ENCODE assay signal across 43 cellular contexts in the genomic region with DNA sequence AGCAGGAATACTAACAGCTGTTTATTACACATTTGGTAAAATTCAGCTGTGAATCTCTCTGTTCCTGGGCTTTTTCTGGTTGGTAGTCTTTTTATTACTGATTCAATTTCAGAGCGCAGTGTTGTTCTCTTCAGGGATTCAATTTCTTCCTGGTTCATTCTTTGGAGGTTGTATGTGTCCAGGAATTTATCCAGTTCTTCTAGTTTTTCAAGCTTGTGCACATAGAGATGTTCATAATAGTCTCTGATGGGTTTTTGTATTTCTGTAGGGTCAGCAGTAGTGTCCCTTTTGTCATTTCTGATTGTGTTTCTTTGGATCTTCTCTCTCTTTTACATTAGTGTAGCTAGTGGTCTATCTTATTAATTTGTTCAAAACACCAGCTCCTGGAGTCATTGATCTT. TPM values are rescaled to one million over a fixed set of nuclear protein-coding genes. Genes with fewer than 3 reads are reported as not detected.
"Had no signal": no experiment of that assay in that cellular context is flagged by ENCODE, and none has a peak within 500 bp of the region (broad histone marks: within the 10 kb centered on the region; RNA-seq: fewer than 3 reads in every experiment).

No MANE protein-coding gene starts in this region.

- FAIRE-seq: astrocyte, bronchial epithelial cell had no signal

- H3K27ac ChIP-seq: adrenal gland, ascending aorta, body of pancreas, brain microvascular endothelial cell, breast epithelium, cardiac muscle cell had no signal

- H3K36me3 Mint-ChIP-seq: activated naive CD4-positive, alpha-beta T cell treated with anti-CD3 and anti-CD28 coated beads, Interleukin-2, amount 10 ng/mL, durations not matched to agents 7 days and 5 days; activated naive CD4-positive, alpha-beta T cell treated with anti-CD3 and anti-CD28 coated beads, Interleukin-2, amount 50 U/mL, for 24 hours; activated naive CD8-positive, alpha-beta T cell; activated naive CD8-positive, alpha-beta T cell treated with anti-CD3 and anti-CD28 coated beads for 36 hours; activated naive CD8-positive, alpha-beta T cell treated with anti-CD3 and anti-CD28 coated beads, Interleukin-2, amount 10 ng/mL, durations not matched to agents 7 days and 5 days; brain had no signal

- ATAC-seq: activated naive CD4-positive, alpha-beta T cell treated with anti-CD3 and anti-CD28 coated beads, Interleukin-2, amount 50 U/mL, for 72 hours; activated naive CD8-positive, alpha-beta T cell treated with anti-CD3 and anti-CD28 coated beads, Interleukin-2, amount 50 U/mL, for 24 hours; activated T-cell treated with anti-CD3 and anti-CD28 coated beads, Interleukin-2, amount 50 U/mL, for 4 hours; activated T-cell treated with anti-CD3 and anti-CD28 coated beads, Interleukin-2, amount 50 U/mL, for 72 hours; activated T-helper 17 cell treated with anti-CD3 and anti-CD28 coated beads, Interleukin-2, amount 50 U/mL, for 72 hours; body of pancreas had no signal

- H3K27me3 ChIP-seq: adrenal gland, ascending aorta, body of pancreas, brain microvascular endothelial cell, breast epithelium, cardiac muscle cell had no signal

- H3K4me3 ChIP-seq: adrenal gland, ascending aorta, body of pancreas, breast epithelium, cardiac muscle cell had no signal

- H3K4me1 ChIP-seq: adrenal gland, ascending aorta, body of pancreas, breast epithelium had no signal

- H3K9me3 ChIP-seq: adrenal gland, ascending aorta, body of pancreas, breast epithelium had no signal

- H3K9me3 Mint-ChIP-seq: activated naive CD4-positive, alpha-beta T cell treated with anti-CD3 and anti-CD28 coated beads for 36 hours; activated naive CD4-positive, alpha-beta T cell treated with anti-CD3 and anti-CD28 coated beads, Interleukin-2, amount 10 ng/mL, durations not matched to agents 7 days and 5 days; activated naive CD4-positive, alpha-beta T cell treated with anti-CD3 and anti-CD28 coated beads, Interleukin-2, amount 50 U/mL, for 24 hours; activated naive CD8-positive, alpha-beta T cell treated with anti-CD3 and anti-CD28 coated beads for 36 hours; activated naive CD8-positive, alpha-beta T cell treated with anti-CD3 and anti-CD28 coated beads, Interleukin-2, amount 10 ng/mL, durations not matched to agents 7 days and 5 days; activated naive CD8-positive, alpha-beta T cell treated with anti-CD3 and anti-CD28 coated beads, Interleukin-2, amount 50 U/mL, for 24 hours; activated T-cell treated with anti-CD3 and anti-CD28 coated beads, Interleukin-2, amount 50 U/mL, for 24 hours; activated T-cell treated with anti-CD3 and anti-CD28 coated beads, Interleukin-2, amount 50 U/mL, for 4 hours; activated T-helper 1 cell treated with anti-CD3 and anti-CD28 coated beads, Interleukin-12 subunit alpha, Interleukin-12 subunit beta, Interleukin-2, Interleukin-4 antibody, amounts not matched to agents 30 ng/mL and 10 ng/mL and 1 ng/mL, durations not matched to agents 14 hours and 24 hours and 36 hours; activated T-helper 17 cell treated with anti-CD3 and anti-CD28 coated beads, Interleukin-2, amount 50 U/mL, for 72 hours; activated T-helper 2 cell treated with anti-CD3 and anti-CD28 coated beads, Interferon-gamma antibody, Interleukin-2, Interleukin-4, amounts not matched to agents 10 μg/mL and 5 μg/mL and 100 μg/mL, durations not matched to agents 14 hours and 24 hours and 36 hours; central memory CD8-positive, alpha-beta T cell had no signal

- H3K4me3 Mint-ChIP-seq: activated naive CD4-positive, alpha-beta T cell treated with anti-CD3 and anti-CD28 coated beads for 36 hours; activated naive CD4-positive, alpha-beta T cell treated with anti-CD3 and anti-CD28 coated beads, Interleukin-2, amount 10 ng/mL, durations not matched to agents 7 days and 5 days; activated naive CD4-positive, alpha-beta T cell treated with anti-CD3 and anti-CD28 coated beads, Interleukin-2, amount 50 U/mL, for 24 hours; activated naive CD8-positive, alpha-beta T cell; activated naive CD8-positive, alpha-beta T cell treated with anti-CD3 and anti-CD28 coated beads for 36 hours; activated naive CD8-positive, alpha-beta T cell treated with anti-CD3 and anti-CD28 coated beads, Interleukin-2, amount 10 ng/mL, durations not matched to agents 7 days and 5 days; activated naive CD8-positive, alpha-beta T cell treated with anti-CD3 and anti-CD28 coated beads, Interleukin-2, amount 50 U/mL, for 24 hours; activated T-cell treated with anti-CD3 and anti-CD28 coated beads, Interleukin-2, amount 50 U/mL, for 24 hours; activated T-cell treated with anti-CD3 and anti-CD28 coated beads, Interleukin-2, amount 50 U/mL, for 4 hours; activated T-cell treated with anti-CD3 and anti-CD28 coated beads, Interleukin-2, amount 50 U/mL, for 72 hours; activated T-helper 1 cell treated with anti-CD3 and anti-CD28 coated beads, Interleukin-12 subunit alpha, Interleukin-12 subunit beta, Interleukin-2, Interleukin-4 antibody, amounts not matched to agents 30 ng/mL and 10 ng/mL and 1 ng/mL, durations not matched to agents 14 hours and 24 hours and 36 hours; activated T-helper 17 cell treated with anti-CD3 and anti-CD28 coated beads, Interleukin-2, amount 50 U/mL, for 72 hours; brain; central memory CD8-positive, alpha-beta T cell had no signal

- H3K27ac Mint-ChIP-seq: activated naive CD4-positive, alpha-beta T cell treated with anti-CD3 and anti-CD28 coated beads for 36 hours; activated naive CD4-positive, alpha-beta T cell treated with anti-CD3 and anti-CD28 coated beads, Interleukin-2, amount 10 ng/mL, durations not matched to agents 7 days and 5 days; activated naive CD4-positive, alpha-beta T cell treated with anti-CD3 and anti-CD28 coated beads, Interleukin-2, amount 50 U/mL, for 24 hours; activated naive CD4-positive, alpha-beta T cell treated with anti-CD3 and anti-CD28 coated beads, Interleukin-2, amount 50 U/mL, for 72 hours; activated naive CD8-positive, alpha-beta T cell; activated naive CD8-positive, alpha-beta T cell treated with anti-CD3 and anti-CD28 coated beads for 36 hours; activated naive CD8-positive, alpha-beta T cell treated with anti-CD3 and anti-CD28 coated beads, Interleukin-2, amount 10 ng/mL, durations not matched to agents 7 days and 5 days; activated naive CD8-positive, alpha-beta T cell treated with anti-CD3 and anti-CD28 coated beads, Interleukin-2, amount 50 U/mL, for 24 hours; activated T-cell treated with anti-CD3 and anti-CD28 coated beads, Interleukin-2, amount 50 U/mL, for 24 hours; activated T-cell treated with anti-CD3 and anti-CD28 coated beads, Interleukin-2, amount 50 U/mL, for 72 hours; activated T-helper 1 cell treated with anti-CD3 and anti-CD28 coated beads, Interleukin-12 subunit alpha, Interleukin-12 subunit beta, Interleukin-2, Interleukin-4 antibody, amounts not matched to agents 30 ng/mL and 10 ng/mL and 1 ng/mL, durations not matched to agents 14 hours and 24 hours and 36 hours; activated T-helper 17 cell treated with anti-CD3 and anti-CD28 coated beads, Interleukin-2, amount 50 U/mL, for 72 hours; activated T-helper 2 cell treated with anti-CD3 and anti-CD28 coated beads, Interferon-gamma antibody, Interleukin-2, Interleukin-4, amounts not matched to agents 10 μg/mL and 5 μg/mL and 100 μg/mL, durations not matched to agents 14 hours and 24 hours and 36 hours; brain had no signal

- DNase-seq: activated effector memory CD4-positive, alpha-beta T cell treated with anti-CD3 and anti-CD28 coated beads, Interleukin-2, amount 50 U/mL, for 16 hours; activated effector memory CD4-positive, alpha-beta T cell treated with Interleukin-2 at 50 U/mL for 16 hours; activated gamma-delta T cell; activated gamma-delta T cell treated with Interleukin-2 at 50 U/mL for 16 hours; activated naive CD4-positive, alpha-beta T cell; activated naive CD4-positive, alpha-beta T cell treated with anti-CD3 and anti-CD28 coated beads for 36 hours; activated naive CD4-positive, alpha-beta T cell treated with anti-CD3 and anti-CD28 coated beads, Interleukin-2, amount 10 ng/mL, durations not matched to agents 7 days and 5 days; activated naive CD4-positive, alpha-beta T cell treated with anti-CD3 and anti-CD28 coated beads, Interleukin-2, amount 50 U/mL, for 16 hours; activated naive CD4-positive, alpha-beta T cell treated with Interleukin-2 at 50 U/mL for 16 hours; activated naive CD8-positive, alpha-beta T cell treated with anti-CD3 and anti-CD28 coated beads for 36 hours; activated naive CD8-positive, alpha-beta T cell treated with anti-CD3 and anti-CD28 coated beads, Interleukin-2, amount 10 ng/mL, durations not matched to agents 7 days and 5 days; activated naive CD8-positive, alpha-beta T cell treated with anti-CD3 and anti-CD28 coated beads, Interleukin-2, amount 50 U/mL, for 24 hours; activated T-cell treated with anti-CD3 and anti-CD28 coated beads, Interleukin-2, amount 50 U/mL, for 24 hours; activated T-cell treated with anti-CD3 and anti-CD28 coated beads, Interleukin-2, amount 50 U/mL, for 4 hours; activated T-cell treated with anti-CD3 and anti-CD28 coated beads, Interleukin-2, amount 50 U/mL, for 48 hours; activated T-cell treated with anti-CD3 and anti-CD28 coated beads, Interleukin-2, amount 50 U/mL, for 72 hours; adrenal gland; amniotic stem cell; amygdala; anterior cingulate cortex; aorta; body of pancreas; brain microvascular endothelial cell; caudate nucleus; central memory CD4-positive, alpha-beta T cell; cerebellar nuclear complex had no signal

- H3K4me1 Mint-ChIP-seq: activated naive CD4-positive, alpha-beta T cell treated with anti-CD3 and anti-CD28 coated beads, Interleukin-2, amount 10 ng/mL, durations not matched to agents 7 days and 5 days; activated T-helper 17 cell treated with anti-CD3 and anti-CD28 coated beads, Interleukin-2, amount 50 U/mL, for 72 hours; brain had no signal

- H3K36me3 ChIP-seq: adrenal gland, ascending aorta, brain microvascular endothelial cell, breast epithelium, cardiac muscle cell had no signal

RNA-seq across cellular contexts. Expression of a gene that starts 9.1 kb away (rescaled TPM):
- total RNA-seq: activated naive CD4-positive, alpha-beta T cell treated with anti-CD3 and anti-CD28 coated beads for 36 hours; activated naive CD4-positive, alpha-beta T cell treated with anti-CD3 and anti-CD28 coated beads, Interleukin-2, amount 50 U/mL, for 72 hours; activated naive CD8-positive, alpha-beta T cell treated with anti-CD3 and anti-CD28 coated beads for 36 hours; activated naive CD8-positive, alpha-beta T cell treated with anti-CD3 and anti-CD28 coated beads, Interleukin-2, amount 10 ng/mL, durations not matched to agents 7 days and 5 days; activated T-cell treated with anti-CD3 and anti-CD28 coated beads, Interleukin-2, amount 50 U/mL, for 4 hours; activated T-cell treated with anti-CD3 and anti-CD28 coated beads, Interleukin-2, amount 50 U/mL, for 72 hours; activated T-helper 1 cell treated with anti-CD3 and anti-CD28 coated beads, Interleukin-12 subunit alpha, Interleukin-12 subunit beta, Interleukin-2, Interleukin-4 antibody, amounts not matched to agents 30 ng/mL and 10 ng/mL and 1 ng/mL, durations not matched to agents 14 hours and 24 hours and 36 hours; activated T-helper 17 cell treated with anti-CD3 and anti-CD28 coated beads, Interleukin-2, amount 50 U/mL, for 72 hours; activated T-helper 2 cell treated with anti-CD3 and anti-CD28 coated beads, Interferon-gamma antibody, Interleukin-2, Interleukin-4, amounts not matched to agents 10 μg/mL and 5 μg/mL and 100 μg/mL, durations not matched to agents 14 hours and 24 hours and 36 hours; adrenal gland; aorta; ascending aorta; astrocyte; body of pancreas; breast epithelium; bronchial epithelial cell; cardiac muscle cell; cardiac septum; cerebellum; chondrocyte had no signal
- polyA plus RNA-seq: adipose tissue, adrenal gland, aorta, cardiac muscle cell had no signal

RNA-seq across cellular contexts. Expression of a gene that starts 16.6 kb away (rescaled TPM):
- total RNA-seq: activated naive CD4-positive, alpha-beta T cell treated with anti-CD3 and anti-CD28 coated beads for 36 hours; activated naive CD4-positive, alpha-beta T cell treated with anti-CD3 and anti-CD28 coated beads, Interleukin-2, amount 50 U/mL, for 72 hours; activated naive CD8-positive, alpha-beta T cell treated with anti-CD3 and anti-CD28 coated beads for 36 hours; activated naive CD8-positive, alpha-beta T cell treated with anti-CD3 and anti-CD28 coated beads, Interleukin-2, amount 10 ng/mL, durations not matched to agents 7 days and 5 days; activated T-cell treated with anti-CD3 and anti-CD28 coated beads, Interleukin-2, amount 50 U/mL, for 4 hours; activated T-cell treated with anti-CD3 and anti-CD28 coated beads, Interleukin-2, amount 50 U/mL, for 72 hours; activated T-helper 1 cell treated with anti-CD3 and anti-CD28 coated beads, Interleukin-12 subunit alpha, Interleukin-12 subunit beta, Interleukin-2, Interleukin-4 antibody, amounts not matched to agents 30 ng/mL and 10 ng/mL and 1 ng/mL, durations not matched to agents 14 hours and 24 hours and 36 hours; activated T-helper 17 cell treated with anti-CD3 and anti-CD28 coated beads, Interleukin-2, amount 50 U/mL, for 72 hours; activated T-helper 2 cell treated with anti-CD3 and anti-CD28 coated beads, Interferon-gamma antibody, Interleukin-2, Interleukin-4, amounts not matched to agents 10 μg/mL and 5 μg/mL and 100 μg/mL, durations not matched to agents 14 hours and 24 hours and 36 hours; adrenal gland; aorta; ascending aorta; astrocyte; body of pancreas; breast epithelium; bronchial epithelial cell; cardiac muscle cell; cardiac septum; cerebellum; chondrocyte had no signal
- polyA plus RNA-seq: adipose tissue, adrenal gland, aorta, cardiac muscle cell had no signal

RNA-seq across cellular contexts. Expression of a gene that starts 26.9 kb away (rescaled TPM):
- total RNA-seq: activated naive CD4-positive, alpha-beta T cell treated with anti-CD3 and anti-CD28 coated beads for 36 hours; activated naive CD4-positive, alpha-beta T cell treated with anti-CD3 and anti-CD28 coated beads, Interleukin-2, amount 50 U/mL, for 72 hours; activated naive CD8-positive, alpha-beta T cell treated with anti-CD3 and anti-CD28 coated beads for 36 hours; activated naive CD8-positive, alpha-beta T cell treated with anti-CD3 and anti-CD28 coated beads, Interleukin-2, amount 10 ng/mL, durations not matched to agents 7 days and 5 days; activated T-cell treated with anti-CD3 and anti-CD28 coated beads, Interleukin-2, amount 50 U/mL, for 4 hours; activated T-cell treated with anti-CD3 and anti-CD28 coated beads, Interleukin-2, amount 50 U/mL, for 72 hours; activated T-helper 1 cell treated with anti-CD3 and anti-CD28 coated beads, Interleukin-12 subunit alpha, Interleukin-12 subunit beta, Interleukin-2, Interleukin-4 antibody, amounts not matched to agents 30 ng/mL and 10 ng/mL and 1 ng/mL, durations not matched to agents 14 hours and 24 hours and 36 hours; activated T-helper 17 cell treated with anti-CD3 and anti-CD28 coated beads, Interleukin-2, amount 50 U/mL, for 72 hours; activated T-helper 2 cell treated with anti-CD3 and anti-CD28 coated beads, Interferon-gamma antibody, Interleukin-2, Interleukin-4, amounts not matched to agents 10 μg/mL and 5 μg/mL and 100 μg/mL, durations not matched to agents 14 hours and 24 hours and 36 hours; adrenal gland; aorta; ascending aorta; astrocyte; body of pancreas; breast epithelium; bronchial epithelial cell; cardiac muscle cell; cardiac septum; cerebellum; chondrocyte had no signal
- polyA plus RNA-seq: adipose tissue, adrenal gland, aorta, cardiac muscle cell had no signal

RNA-seq across cellular contexts. Expression of a gene that starts 53.0 kb away (rescaled TPM):
- total RNA-seq: activated naive CD4-positive, alpha-beta T cell treated with anti-CD3 and anti-CD28 coated beads for 36 hours; activated naive CD4-positive, alpha-beta T cell treated with anti-CD3 and anti-CD28 coated beads, Interleukin-2, amount 50 U/mL, for 72 hours; activated naive CD8-positive, alpha-beta T cell treated with anti-CD3 and anti-CD28 coated beads for 36 hours; activated naive CD8-positive, alpha-beta T cell treated with anti-CD3 and anti-CD28 coated beads, Interleukin-2, amount 10 ng/mL, durations not matched to agents 7 days and 5 days; activated T-cell treated with anti-CD3 and anti-CD28 coated beads, Interleukin-2, amount 50 U/mL, for 4 hours; activated T-helper 1 cell treated with anti-CD3 and anti-CD28 coated beads, Interleukin-12 subunit alpha, Interleukin-12 subunit beta, Interleukin-2, Interleukin-4 antibody, amounts not matched to agents 30 ng/mL and 10 ng/mL and 1 ng/mL, durations not matched to agents 14 hours and 24 hours and 36 hours; activated T-helper 17 cell treated with anti-CD3 and anti-CD28 coated beads, Interleukin-2, amount 50 U/mL, for 72 hours; adrenal gland; aorta; ascending aorta; astrocyte; body of pancreas; breast epithelium; bronchial epithelial cell; cardiac muscle cell; cardiac septum; cerebellum; chondrocyte had no signal
- polyA plus RNA-seq: adipose tissue, adrenal gland, aorta, cardiac muscle cell had no signal

RNA-seq across cellular contexts. Expression of a gene that starts 54.2 kb away (rescaled TPM):
- total RNA-seq: activated naive CD4-positive, alpha-beta T cell treated with anti-CD3 and anti-CD28 coated beads for 36 hours; activated naive CD4-positive, alpha-beta T cell treated with anti-CD3 and anti-CD28 coated beads, Interleukin-2, amount 50 U/mL, for 72 hours; activated naive CD8-positive, alpha-beta T cell treated with anti-CD3 and anti-CD28 coated beads for 36 hours; activated naive CD8-positive, alpha-beta T cell treated with anti-CD3 and anti-CD28 coated beads, Interleukin-2, amount 10 ng/mL, durations not matched to agents 7 days and 5 days; activated T-cell treated with anti-CD3 and anti-CD28 coated beads, Interleukin-2, amount 50 U/mL, for 4 hours; activated T-cell treated with anti-CD3 and anti-CD28 coated beads, Interleukin-2, amount 50 U/mL, for 72 hours; activated T-helper 1 cell treated with anti-CD3 and anti-CD28 coated beads, Interleukin-12 subunit alpha, Interleukin-12 subunit beta, Interleukin-2, Interleukin-4 antibody, amounts not matched to agents 30 ng/mL and 10 ng/mL and 1 ng/mL, durations not matched to agents 14 hours and 24 hours and 36 hours; activated T-helper 17 cell treated with anti-CD3 and anti-CD28 coated beads, Interleukin-2, amount 50 U/mL, for 72 hours; activated T-helper 2 cell treated with anti-CD3 and anti-CD28 coated beads, Interferon-gamma antibody, Interleukin-2, Interleukin-4, amounts not matched to agents 10 μg/mL and 5 μg/mL and 100 μg/mL, durations not matched to agents 14 hours and 24 hours and 36 hours; adrenal gland; aorta; ascending aorta; astrocyte; body of pancreas; breast epithelium; bronchial epithelial cell; cardiac muscle cell; cardiac septum; cerebellum; chondrocyte had no signal
- polyA plus RNA-seq: adrenal gland, aorta, cardiac muscle cell had no signal
